In genomic region chr10:93835770-93836169, GRCh38 we compare ENCODE assay signal across 28 cellular contexts.
"Had no signal": no experiment of that assay in that cellular context is flagged by ENCODE, and none has a peak within 500 bp of the region (broad histone marks: within the 10 kb centered on the region; RNA-seq: fewer than 3 reads in every experiment).

No MANE protein-coding gene starts in this region.

- H3K27ac ChIP-seq: colonic mucosa, coronary artery, dorsolateral prefrontal cortex, epithelial cell of prostate, esophagus muscularis mucosa, esophagus squamous epithelium, foreskin keratinocyte, gastrocnemius medialis, gastroesophageal sphincter, heart left ventricle, heart right ventricle had no signal

- H3K27me3 Mint-ChIP-seq: dendritic cell treated with granulocyte-macrophage colony-stimulating factor and Interleukin-4, amounts not matched to agents 40 ng/mL and 50 ng/mL, for 4 days had no signal

- H3K4me3 Mint-ChIP-seq: dendritic cell treated with granulocyte-macrophage colony-stimulating factor and Interleukin-4, amounts not matched to agents 40 ng/mL and 50 ng/mL, for 4 days; effector memory CD8-positive, alpha-beta T cell; endodermal cell had no signal

- H3K9me3 ChIP-seq: colonic mucosa, gastrocnemius medialis had no signal

- H3K4me1 Mint-ChIP-seq: endodermal cell had no signal

- DNase-seq: colonic mucosa; cortex of kidney; dorsolateral prefrontal cortex; effector CD4-positive, alpha-beta T cell; effector CD8-positive, alpha-beta T cell; effector memory CD4-positive, alpha-beta T cell; effector memory CD8-positive, alpha-beta T cell; endodermal cell; erythroblast; esophagus squamous epithelium; foreskin fibroblast; foreskin keratinocyte; foreskin melanocyte; gastrocnemius medialis; glutamatergic neuron; head of caudate nucleus; heart left ventricle; heart right ventricle had no signal

- H3K4me3 ChIP-seq: colonic mucosa, coronary artery, dorsolateral prefrontal cortex, esophagus muscularis mucosa, esophagus squamous epithelium, gastrocnemius medialis, gastroesophageal sphincter, heart left ventricle, heart right ventricle had no signal

- H3K9me3 Mint-ChIP-seq: dendritic cell treated with granulocyte-macrophage colony-stimulating factor and Interleukin-4, amounts not matched to agents 40 ng/mL and 50 ng/mL, for 4 days had no signal

- H3K36me3 ChIP-seq: colonic mucosa, esophagus muscularis mucosa, esophagus squamous epithelium, gastrocnemius medialis, gastroesophageal sphincter, heart left ventricle, heart right ventricle had no signal

- H3K27ac Mint-ChIP-seq: dendritic cell treated with granulocyte-macrophage colony-stimulating factor and Interleukin-4, amounts not matched to agents 40 ng/mL and 50 ng/mL, for 4 days; effector memory CD8-positive, alpha-beta T cell; endodermal cell had no signal

- FAIRE-seq: colon, endometrium, endothelial cell of umbilical vein, frontal cortex had no signal

- H3K27me3 ChIP-seq: colonic mucosa, dorsolateral prefrontal cortex, esophagus muscularis mucosa, esophagus squamous epithelium, foreskin keratinocyte, gastrocnemius medialis, gastroesophageal sphincter, heart left ventricle, heart right ventricle had no signal

- ATAC-seq: effector memory CD8-positive, alpha-beta T cell; esophagus mucosa; foreskin keratinocyte; gastrocnemius medialis; gastroesophageal sphincter; heart left ventricle; heart right ventricle had no signal

- H3K4me1 ChIP-seq: colonic mucosa, esophagus muscularis mucosa, esophagus squamous epithelium, foreskin keratinocyte, gastrocnemius medialis, gastroesophageal sphincter, heart left ventricle, heart right ventricle had no signal
